ENCODE assay signal across 7 cellular contexts in genomic region chr15:89874926-89875564, GRCh38. TPM values are rescaled to one million over a fixed set of nuclear protein-coding genes. Genes with fewer than 3 reads are reported as not detected.
DNase-seq lines count a peak whose midpoint lies in the region; ATAC-seq, FAIRE-seq and TF ChIP-seq lines count a peak whose summit lies in the region.

No MANE protein-coding gene starts in this region.

- no peak overlapping the region for H3K4me3 ChIP-seq in breast epithelium
- no peak overlapping the region for H3K4me3 ChIP-seq in kidney (ENCODE audit: low read length in 2 of 2)

- TF ChIP-seq CTCF in activated B cell treated with CpG ODN at 0.5 μM for 24 hours (IDR thresholded peaks at IDR 0.05) = no peak
- peak; percentile 64 to 90 (median 82) for TF ChIP-seq CTCF in breast epithelium (IDR thresholded peaks at IDR 0.05)
- peak; percentile 76 for TF ChIP-seq CTCF in kidney (IDR thresholded peaks at IDR 0.05; ENCODE audit: borderline replicate concordance, extremely low read depth, insufficient read depth)

- H3K27me3 Mint-ChIP-seq in activated B cell treated with CpG ODN at 0.5 μM for 24 hours = no peaks in the 10 kb centered on the region

- H3K27ac Mint-ChIP-seq in activated B cell treated with CpG ODN at 0.5 μM for 24 hours = no peak overlapping the region

- H3K4me3 Mint-ChIP-seq in activated B cell treated with CpG ODN at 0.5 μM for 24 hours = no peak overlapping the region

- FAIRE-seq in GM12892 (lab: Jason Lieb, UNC) = peak; percentile 90
- no peak for FAIRE-seq in kidney (lab: Jason Lieb, UNC)

- ATAC-seq in HG02981 (IDR thresholded peaks at IDR 0.05; ENCODE audit: unreplicated experiment) = peak; percentile 84
- ATAC-seq in activated B cell treated with CpG ODN at 0.5 μM for 24 hours (ENCODE audit: low read depth) = peak; percentile 100

- intact Hi-C loops in activated B cell treated with CpG ODN at 0.5 μM for 24 hours (cut with micrococcal nuclease) (loop anchor here (1.0 to 2.0 kb wide), 5 partner anchors 24 to 211 kb away; no protein-coding TSS in a partner anchor), breast epithelium (cut with DNase I; ENCODE audit: low total_unique reads) (loop anchor here (5.0 kb wide), 1 partner anchor 128 kb away; no protein-coding TSS in a partner anchor), kidney (cut with DNase I) (loop anchor here (5.0 kb wide), 1 partner anchor 118 kb away; no protein-coding TSS in a partner anchor)

- POLR2A ChIA-PET in activated B cell treated with CpG ODN at 0.5 μM for 24 hours (lab: Charles Lee) = interaction anchor here (0.6 to 1.0 kb wide), 4 partner anchors 19 to 114 kb away, joined by 3 to 9 read pairs (median 6); partner anchors contain the start of gene AP3S2

- CTCF ChIA-PET in activated B cell treated with CpG ODN at 0.5 μM for 24 hours (lab: Charles Lee) = interaction anchor here (0.6 to 7.7 kb wide), 43 partner anchors 8 to 1150 kb away, joined by 3 to 219 read pairs (median 5); partner anchors contain the start of genes AP3S2, ARPIN and MESP1

- DNase-seq in GM12892 (ENCODE audit: insufficient read length) (peak; percentile 63), NCI-H2196 (lab: John Stamatoyannopoulos, UW; ENCODE audit: unreplicated experiment) (peak; percentile 74), activated B cell treated with CpG ODN at 0.5 μM for 24 hours (peak; percentile 67), breast epithelium (ENCODE audit: low spot score in 2 of 2) (peak; percentile 72 to 81), kidney (peak; percentile 90)
- peak; percentile 85 to 89 for DNase-seq in stimulated activated CD4-positive, alpha-beta T cell treated with anti-CD3 and anti-CD28 coated beads, Interleukin-2, amount 100 ng/mL, for 24 hours

- TF ChIP-seq POLR2A in GM12892 (IDR thresholded peaks at IDR 0.05; ENCODE audit: low read depth, low read length) = no peak
- no peak for TF ChIP-seq POLR2A in breast epithelium (IDR thresholded peaks at IDR 0.05)

- H3K36me3 Mint-ChIP-seq in activated B cell treated with CpG ODN at 0.5 μM for 24 hours (ENCODE audit: low read depth) = peaks cover 53% of the 10 kb centered on the region

- H3K36me3 ChIP-seq in breast epithelium = no peaks in the 10 kb centered on the region
- peaks cover 18 to 21% of the 10 kb centered on the region in 2 donors for H3K36me3 ChIP-seq in kidney (ENCODE audit: control insufficient read depth in 1 of 2, insufficient read depth in 2 of 2, low read length in 2 of 2)

- H3K27me3 ChIP-seq in breast epithelium = no peaks in the 10 kb centered on the region

- H3K9ac ChIP-seq in kidney (ENCODE audit: low read length in 2 of 2) = no peak overlapping the region

- H3K4me1 Mint-ChIP-seq in activated B cell treated with CpG ODN at 0.5 μM for 24 hours = peaks cover 2% of the 10 kb centered on the region

- H3K27ac ChIP-seq in breast epithelium (no peak overlapping the region), kidney (ENCODE audit: low read depth in 2 of 2, low read length in 2 of 2) (no peak overlapping the region)

- no peaks in the 10 kb centered on the region for H3K4me1 ChIP-seq in breast epithelium
- H3K4me1 ChIP-seq in kidney (ENCODE audit: control insufficient read depth in 1 of 2, insufficient read depth in 1 of 2, low read depth in 1 of 2, low read length in 2 of 2) = peaks cover 0 to 6% of the 10 kb centered on the region in 2 donors

- H3K9me3 ChIP-seq in breast epithelium (no peaks in the 10 kb centered on the region), kidney (ENCODE audit: control insufficient read depth in 1 of 2, low read length in 2 of 2) (no peaks in the 10 kb centered on the region)

- H3K9me3 Mint-ChIP-seq in activated B cell treated with CpG ODN at 0.5 μM for 24 hours = no peaks in the 10 kb centered on the region

RNA-seq across cellular contexts. Expression of gene AP3S2, which starts 18.7 kb away (rescaled TPM):
- 21.0 TPM for polyA plus RNA-seq in GM12892 (2012; ENCODE audit: missing spikeins)
- 31.8 and 36.4 TPM in 2 replicates for total RNA-seq in activated B cell treated with CpG ODN at 0.5 μM for 24 hours
- 10 to 100 TPM; 37.4 to 57.4 (median 52.8) TPM for total RNA-seq in breast epithelium
- 42.9 TPM for total RNA-seq in kidney
- 17.5 TPM for polyA plus RNA-seq in kidney (ENCODE audit: insufficient read depth, low read depth, low replicate concordance)

RNA-seq across cellular contexts. Expression of gene ARPIN, which starts 37.7 kb away (rescaled TPM):
- 0.13 TPM for polyA plus RNA-seq in GM12892 (2012; ENCODE audit: missing spikeins)
- total RNA-seq in activated B cell treated with CpG ODN at 0.5 μM for 24 hours = not detected in 2 replicates
- 10 to 100 TPM; 14.6 to 22.3 (median 17.0) TPM for total RNA-seq in breast epithelium
- 28.2 TPM for total RNA-seq in kidney
- 11.7 TPM for polyA plus RNA-seq in kidney (ENCODE audit: insufficient read depth, low read depth, low replicate concordance)

Comparison
In these comparisons a context has a peak if more than half of its experiments do, and no peak if none do; other contexts are left out.
1. RNA of gene ARPIN, which starts 37.7 kb away (total RNA-seq): 28.2 TPM in kidney (single experiment) and 14.6 to 22.3 TPM in breast epithelium; not detected in activated B cell treated with CpG ODN at 0.5 μM for 24 hours; every median in the first group is over 10 times any median in the second.
2. Peak in every context shown above with its lines, with median percentiles within 50 percentile points of each other: DNase-seq.